ENCODE assay signal across 6 cellular contexts in the genomic region with DNA sequence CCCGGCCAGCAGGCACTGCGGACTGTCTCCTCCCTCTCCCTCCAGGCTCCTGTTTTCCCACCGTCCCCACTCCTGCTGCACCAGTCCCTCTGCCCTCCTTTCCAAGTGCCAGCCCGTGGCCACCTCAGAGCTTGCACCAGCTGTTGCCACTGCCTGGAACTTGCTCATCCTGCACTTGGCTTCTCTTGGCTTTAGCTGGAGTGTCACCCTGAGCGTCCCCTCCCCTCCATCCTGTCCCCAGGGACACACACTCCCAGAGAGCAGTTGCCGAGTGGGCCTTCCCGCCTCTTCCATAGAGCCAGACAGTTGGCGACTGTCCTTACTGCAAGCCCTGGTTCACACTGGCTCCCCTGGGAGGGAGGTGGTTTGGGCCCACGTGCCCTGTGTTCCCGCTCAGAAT. TPM values are rescaled to one million over a fixed set of nuclear protein-coding genes. Genes with fewer than 3 reads are reported as not detected.
"Had no signal": no experiment of that assay in that cellular context is flagged by ENCODE, and none has a peak within 500 bp of the region (broad histone marks: within the 10 kb centered on the region; RNA-seq: fewer than 3 reads in every experiment).

No MANE protein-coding gene starts in this region.

RNA-seq across cellular contexts. Expression of a gene that starts 48.8 kb away (rescaled TPM):
- total RNA-seq: HepG2, HT1080, IMR-90, NCI-H460, Peyer's patch, SJCRH30 had no signal
